ENCODE assay signal across 22 cellular contexts in the genomic region with DNA sequence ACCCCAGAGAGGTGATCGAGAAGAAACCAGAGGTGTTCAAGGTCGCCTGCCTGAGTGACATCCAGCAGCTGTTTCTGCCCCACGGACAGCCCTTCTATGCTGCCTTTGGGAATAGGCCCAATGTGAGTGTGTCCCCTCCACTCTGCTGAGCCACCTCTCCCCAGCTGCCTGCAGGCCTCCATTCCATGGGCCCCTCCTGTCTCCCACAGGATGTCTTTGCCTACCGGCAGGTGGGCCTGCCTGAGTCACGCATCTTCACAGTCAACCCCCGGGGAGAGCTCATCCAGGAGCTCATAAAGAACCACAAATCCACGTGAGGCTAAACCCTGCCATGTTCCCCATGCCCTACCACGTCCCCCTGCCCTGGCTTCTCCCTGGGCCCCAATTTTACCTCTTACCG. TPM values are rescaled to one million over a fixed set of nuclear protein-coding genes. Genes with fewer than 3 reads are reported as not detected.
"Had no signal": no experiment of that assay in that cellular context is flagged by ENCODE, and none has a peak within 500 bp of the region (broad histone marks: within the 10 kb centered on the region; RNA-seq: fewer than 3 reads in every experiment).

No MANE protein-coding gene starts in this region.

- H3K9me3 ChIP-seq: lower lobe of right lung, suprapubic skin, tibial artery, upper lobe of left lung, vagina had no signal

- DNase-seq: cortex of kidney; dorsolateral prefrontal cortex; effector CD8-positive, alpha-beta T cell; foreskin melanocyte; head of caudate nucleus; left colon; lower lobe of right lung; natural killer cell; posterior cingulate gyrus; stimulated activated CD4-positive, alpha-beta T cell treated with anti-CD3 and anti-CD28 coated beads, Interleukin-2, amount 100 ng/mL, for 48 hours; stimulated activated naive CD8-positive, alpha-beta T cell treated with anti-CD3 and anti-CD28 coated beads, Interleukin-15, Interleukin-2, amounts not matched to agents 100 U/mL and 50 U/mL, for 24 hours; tibial artery; upper lobe of left lung had no signal

- H3K27me3 Mint-ChIP-seq: memory B cell had no signal

- H3K36me3 ChIP-seq: vagina had no signal

- H3K4me3 Mint-ChIP-seq: memory B cell, mesothelial cell of epicardium, natural killer cell, neural crest cell had no signal

- H3K27me3 ChIP-seq: dorsolateral prefrontal cortex, hepatocyte, suprapubic skin, upper lobe of left lung, vagina had no signal

- ATAC-seq: lower lobe of right lung; natural killer cell; stimulated activated naive CD8-positive, alpha-beta T cell treated with anti-CD3 and anti-CD28 coated beads, Interleukin-15, Interleukin-2, amounts not matched to agents 100 U/mL and 50 U/mL, for 24 hours had no signal

- H3K4me1 ChIP-seq: lower lobe of right lung, suprapubic skin, upper lobe of left lung, vagina had no signal

- H3K9me3 Mint-ChIP-seq: memory B cell, mesothelial cell of epicardium, natural killer cell, neural crest cell had no signal

- H3K36me3 Mint-ChIP-seq: memory B cell, mesothelial cell of epicardium, natural killer cell had no signal

- H3K4me3 ChIP-seq: dorsolateral prefrontal cortex, hepatocyte, lower lobe of right lung, smooth muscle cell, suprapubic skin, tibial artery, upper lobe of left lung, vagina had no signal

- H3K27ac Mint-ChIP-seq: memory B cell, mesothelial cell of epicardium, natural killer cell had no signal

- H3K27ac ChIP-seq: dorsolateral prefrontal cortex, hepatocyte, lower lobe of right lung, suprapubic skin, tibial artery, upper lobe of left lung, vagina had no signal

- H3K4me1 Mint-ChIP-seq: memory B cell, mesothelial cell of epicardium, natural killer cell, neural crest cell had no signal

RNA-seq across cellular contexts. Expression of a gene that starts 8.4 kb away (rescaled TPM):
- total RNA-seq: myocyte, natural killer cell, pulmonary artery endothelial cell had no signal
